24 cellular contexts compared by ENCODE assay signal in the genomic region with DNA sequence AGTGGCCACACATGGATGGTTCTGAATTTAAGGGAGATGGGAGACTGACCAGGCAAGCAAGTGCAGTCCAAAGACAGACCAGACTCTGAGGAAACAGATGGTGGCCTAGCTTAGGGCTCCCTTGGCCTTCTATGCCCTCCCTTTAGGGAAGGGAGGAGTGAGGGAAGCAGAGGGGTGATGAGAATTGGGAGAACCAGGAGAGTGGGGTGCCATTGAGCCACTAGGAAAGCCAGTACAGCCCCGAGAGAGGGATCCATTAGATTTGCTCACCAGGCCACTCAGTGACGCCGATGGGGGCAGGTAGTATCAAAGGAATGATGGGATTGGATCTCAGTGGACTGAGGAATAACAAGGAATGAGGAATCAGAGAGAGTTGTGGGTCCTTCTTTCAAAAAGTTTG. TPM values are rescaled to one million over a fixed set of nuclear protein-coding genes. Genes with fewer than 3 reads are reported as not detected.
DNase-seq lines count a peak whose midpoint lies in the region; ATAC-seq, FAIRE-seq and TF ChIP-seq lines count a peak whose summit lies in the region.
"Had no signal": no experiment of that assay in that cellular context is flagged by ENCODE, and none has a peak within 500 bp of the region (broad histone marks: within the 10 kb centered on the region; RNA-seq: fewer than 3 reads in every experiment).

No MANE protein-coding gene starts in this region.

- no peak for ATAC-seq in activated T-helper 17 cell treated with anti-CD3 and anti-CD28 coated beads, Interleukin-2, amount 50 U/mL, for 72 hours (replicated peaks)
- no peak for ATAC-seq in stimulated activated naive B cell treated with anti-CD40 and anti-IgM and Interleukin-4, amounts not matched to agents 10 μg/mL and 1 μg/mL and 100 μg/mL, for 72 hours (replicated peaks)
- ATAC-seq in activated CD4-positive, alpha-beta T cell treated with anti-CD3 and anti-CD28 coated beads for 36 hours, result no peak
- ATAC-seq: GM23338, HCT116 had no signal

- no peak overlapping the region for H3K18ac ChIP-seq in H1 (ENCODE audit: extremely low read depth, low read length)
- peak overlapping the region; percentile 72 for H3K18ac ChIP-seq in neuronal stem cell (ENCODE audit: low read length)

- H2BK12ac ChIP-seq in H1 (ENCODE audit: low read depth, low read length), result peak overlapping the region; percentile 39; the same call in 1 of the 2 replicates
- H2BK12ac ChIP-seq in neuronal stem cell (ENCODE audit: low read length), result no peak overlapping the region

- H2AFZ ChIP-seq in H1 (ENCODE audit: low read length), result no peak overlapping the region
- no peak overlapping the region for H2AFZ ChIP-seq in neuronal stem cell (ENCODE audit: low read length)

- no peaks in the 10 kb centered on the region for H3K36me3 Mint-ChIP-seq in activated T-helper 17 cell treated with anti-CD3 and anti-CD28 coated beads, Interleukin-2, amount 50 U/mL, for 72 hours (ENCODE audit: low read depth)
- peaks cover 6 to 8% of the 10 kb centered on the region in 2 donors for H3K36me3 Mint-ChIP-seq in stimulated activated naive B cell treated with anti-CD40 and anti-IgM and Interleukin-4, amounts not matched to agents 10 μg/mL and 1 μg/mL and 100 μg/mL, for 72 hours
- peaks cover 4% of the 10 kb centered on the region for H3K36me3 Mint-ChIP-seq in activated CD4-positive, alpha-beta T cell treated with anti-CD3 and anti-CD28 coated beads for 36 hours (ENCODE audit: low read depth)

- H2BK120ac ChIP-seq in H1 (replicated peaks; ENCODE audit: low read depth, low read length), result no peak overlapping the region
- no peak overlapping the region for H2BK120ac ChIP-seq in neuronal stem cell (ENCODE audit: low read depth, low read length)

- H3K4me2 ChIP-seq in H1 (ENCODE audit: insufficient read depth in 1 of 2, low read depth in 2 of 2, low read length in 2 of 2), result no peak overlapping the region
- no peak overlapping the region for H3K4me2 ChIP-seq in neuronal stem cell (ENCODE audit: insufficient read depth, low read length, poor library complexity, severe bottlenecking)
- H3K4me2 ChIP-seq: GM23338 had no signal

- H3K27me3 ChIP-seq in H1 (replicated peaks in 1 of 4; ENCODE audit: control insufficient read depth in 3 of 4, extremely low read depth in 1 of 4, insufficient read depth in 3 of 4, low read length in 3 of 4), result no peaks in the 10 kb centered on the region
- H3K27me3 ChIP-seq in neuronal stem cell (ENCODE audit: control insufficient read depth in 3 of 3, insufficient read depth in 3 of 3, low read depth in 1 of 3, low read length in 3 of 3), result peaks cover 0 to 15% (median 0%) of the 10 kb centered on the region in 3 experiments
- H3K27me3 ChIP-seq: BE2C had no signal

- no peak overlapping the region for H2BK20ac ChIP-seq in H1 (ENCODE audit: low read length)

- CTCF ChIA-PET in H1 (lab: Charles Lee; ENCODE audit: partially characterized antibody), result interaction anchor here (0.8 to 2.3 kb wide), 2 partner anchors 26 to 112 kb away, joined by 4 to 7 read pairs; no protein-coding TSS in a partner anchor
- CTCF ChIA-PET in activated CD4-positive, alpha-beta T cell treated with anti-CD3 and anti-CD28 coated beads for 36 hours (lab: Charles Lee), result interaction anchor here (1.1 kb wide), 1 partner anchor 11 kb away, joined by 4 read pairs; no protein-coding TSS in a partner anchor

- H3K9ac ChIP-seq in H1 (replicated peaks in 1 of 4; ENCODE audit: extremely low read depth in 1 of 4, low read depth in 3 of 4, low read length in 3 of 4), result no peak overlapping the region
- no peak overlapping the region for H3K9ac ChIP-seq in neuronal stem cell (ENCODE audit: low read depth, low read length, poor library complexity)

- H3K4me1 ChIP-seq in H1 (replicated peaks in 1 of 4; ENCODE audit: control insufficient read depth in 3 of 4, insufficient read depth in 4 of 4, low read length in 3 of 4), result no peaks in the 10 kb centered on the region
- H3K4me1 ChIP-seq in neuronal stem cell (ENCODE audit: control insufficient read depth in 2 of 2, insufficient read depth in 1 of 2, low read depth in 1 of 2, low read length in 2 of 2), result no peaks in the 10 kb centered on the region
- H3K4me1 ChIP-seq: BE2C, Caco-2 had no signal

- peaks cover 11% of the 10 kb centered on the region for H3K4me1 Mint-ChIP-seq in activated T-helper 17 cell treated with anti-CD3 and anti-CD28 coated beads, Interleukin-2, amount 50 U/mL, for 72 hours
- peaks cover 38 to 61% of the 10 kb centered on the region in 2 donors for H3K4me1 Mint-ChIP-seq in stimulated activated naive B cell treated with anti-CD40 and anti-IgM and Interleukin-4, amounts not matched to agents 10 μg/mL and 1 μg/mL and 100 μg/mL, for 72 hours
- H3K4me1 Mint-ChIP-seq in activated CD4-positive, alpha-beta T cell treated with anti-CD3 and anti-CD28 coated beads for 36 hours, result peaks cover 32% of the 10 kb centered on the region
- H3K4me1 Mint-ChIP-seq: GM23338 had no signal

- H3K27ac Mint-ChIP-seq in activated T-helper 17 cell treated with anti-CD3 and anti-CD28 coated beads, Interleukin-2, amount 50 U/mL, for 72 hours, result peak overlapping the region; percentile 21
- peak overlapping the region; percentile 52 for H3K27ac Mint-ChIP-seq in stimulated activated naive B cell treated with anti-CD40 and anti-IgM and Interleukin-4, amounts not matched to agents 10 μg/mL and 1 μg/mL and 100 μg/mL, for 72 hours
- H3K27ac Mint-ChIP-seq in activated CD4-positive, alpha-beta T cell treated with anti-CD3 and anti-CD28 coated beads for 36 hours, result no peak overlapping the region
- H3K27ac Mint-ChIP-seq: CD4-positive, alpha-beta T cell; GM23338; HFFc6 had no signal

- no peak overlapping the region for H3K23ac ChIP-seq in H1 (ENCODE audit: insufficient read length)
- no peak overlapping the region for H3K23ac ChIP-seq in neuronal stem cell (ENCODE audit: low read depth, low read length, poor library complexity)

- TF ChIP-seq EP300 in H1 (IDR thresholded peaks at IDR 0.05; ENCODE audit: borderline replicate concordance in 1 of 2, low read depth in 2 of 2, low read length in 2 of 2), result no peak

- H4K8ac ChIP-seq in H1 (ENCODE audit: extremely low read depth, insufficient read depth, low read length) (no peak overlapping the region), neuronal stem cell (ENCODE audit: low read depth, low read length) (no peak overlapping the region)

- TF ChIP-seq POLR2A in H1 (IDR thresholded peaks at IDR 0.05; ENCODE audit: control extremely low read depth in 1 of 2, low read depth in 2 of 2, low read length in 2 of 2), result no peak

- no peak for TF ChIP-seq RAD21 in H1 (IDR thresholded peaks at IDR 0.05 in 1 of 2, conservative IDR thresholded peaks at IDR 0.05 in 1 of 2; ENCODE audit: low read depth in 2 of 2, low read length in 2 of 2)

- H4K91ac ChIP-seq in H1 (replicated peaks; ENCODE audit: insufficient read length, low read length), result no peak overlapping the region
- no peak overlapping the region for H4K91ac ChIP-seq in neuronal stem cell (ENCODE audit: low read depth, low read length, poor library complexity)

- no peak overlapping the region for H3K4me3 ChIP-seq in H1 (ENCODE audit: extremely low read depth in 1 of 4, insufficient read depth in 2 of 4, low read depth in 3 of 4, low read length in 4 of 4)
- H3K4me3 ChIP-seq in neuronal stem cell (ENCODE audit: low read length in 2 of 2), result no peak overlapping the region
- H3K4me3 ChIP-seq: GM23338 had no signal

- H2BK5ac ChIP-seq in H1 (ENCODE audit: low read depth, low read length) (no peak overlapping the region), neuronal stem cell (ENCODE audit: low read length) (peak overlapping the region; percentile 49)

- WGBS in H1 (ENCODE audit: extremely low coverage in 1 of 2, insufficient coverage in 1 of 2, insufficient read length in 1 of 2, insufficient replicate concordance in 2 of 2, low coverage in 1 of 2, low lambda C conversion rate in 2 of 2, missing lambda C conversion rate in 1 of 2), 2 experiments, result 50% methylated on average over 3 of the region's 3 CpGs; no CpG with 5 or more reads in 1 of the 2 experiments
- WGBS in neuronal stem cell (ENCODE audit: extremely low coverage in 2 of 2, insufficient read length in 2 of 2, insufficient replicate concordance in 1 of 2), 2 donors, result no CpG with 5 or more reads among the region's 3 CpGs

- H3K79me1 ChIP-seq in H1 (ENCODE audit: low read depth, low read length) (no peaks in the 10 kb centered on the region), neuronal stem cell (ENCODE audit: low read depth, low read length) (no peaks in the 10 kb centered on the region)

- intact Hi-C loops in activated CD4-positive, alpha-beta T cell treated with anti-CD3 and anti-CD28 coated beads for 36 hours (cut with DNase I, micrococcal nuclease), result loop anchor here in 1 of 2 experiments (5.0 kb wide), 1 partner anchor 37 kb away; no protein-coding TSS in a partner anchor

- H2AK5ac ChIP-seq in H1 (ENCODE audit: low read depth, low read length) (no peak overlapping the region), neuronal stem cell (ENCODE audit: low read depth, low read length) (no peak overlapping the region)

- H4K5ac ChIP-seq in H1 (ENCODE audit: insufficient read length, low read depth, low read length), result no peak overlapping the region

- TF ChIP-seq CTCF in H1 (IDR thresholded peaks at IDR 0.05; ENCODE audit: control extremely low read depth in 1 of 3, insufficient read depth in 1 of 3, low read depth in 1 of 3, low read length in 3 of 3), result no peak

- H2BK15ac ChIP-seq in H1 (ENCODE audit: low read length), result no peak overlapping the region
- H2BK15ac ChIP-seq in neuronal stem cell (ENCODE audit: low read length), result no peak overlapping the region

- H3K4ac ChIP-seq in H1 (replicated peaks; ENCODE audit: insufficient read length, low read depth, low read length) (no peak overlapping the region), neuronal stem cell (ENCODE audit: low read length) (no peak overlapping the region)

- no peaks in the 10 kb centered on the region for H3K79me2 ChIP-seq in H1 (ENCODE audit: control insufficient read depth in 1 of 2, insufficient read depth in 2 of 2, low read length in 2 of 2)

- no peak overlapping the region for H3K27ac ChIP-seq in H1 (ENCODE audit: low read depth, low read length)
- no peak overlapping the region for H3K27ac ChIP-seq in neuronal stem cell (replicated peaks; ENCODE audit: low read length)
- H3K27ac ChIP-seq: HL-60 had no signal

- no peaks in the 10 kb centered on the region for H3K9me3 Mint-ChIP-seq in activated T-helper 17 cell treated with anti-CD3 and anti-CD28 coated beads, Interleukin-2, amount 50 U/mL, for 72 hours
- H3K9me3 Mint-ChIP-seq in stimulated activated naive B cell treated with anti-CD40 and anti-IgM and Interleukin-4, amounts not matched to agents 10 μg/mL and 1 μg/mL and 100 μg/mL, for 72 hours, result peaks cover 0 to 2% of the 10 kb centered on the region in 2 donors
- no peaks in the 10 kb centered on the region for H3K9me3 Mint-ChIP-seq in activated CD4-positive, alpha-beta T cell treated with anti-CD3 and anti-CD28 coated beads for 36 hours (ENCODE audit: low read depth)
- H3K9me3 Mint-ChIP-seq: CD4-positive, alpha-beta T cell; GM23338; HFFc6 had no signal

- no peaks in the 10 kb centered on the region for H3K27me3 Mint-ChIP-seq in activated T-helper 17 cell treated with anti-CD3 and anti-CD28 coated beads, Interleukin-2, amount 50 U/mL, for 72 hours
- no peaks in the 10 kb centered on the region for H3K27me3 Mint-ChIP-seq in stimulated activated naive B cell treated with anti-CD40 and anti-IgM and Interleukin-4, amounts not matched to agents 10 μg/mL and 1 μg/mL and 100 μg/mL, for 72 hours
- no peaks in the 10 kb centered on the region for H3K27me3 Mint-ChIP-seq in activated CD4-positive, alpha-beta T cell treated with anti-CD3 and anti-CD28 coated beads for 36 hours
- H3K27me3 Mint-ChIP-seq: CD4-positive, alpha-beta T cell had no signal

- POLR2A ChIA-PET in H1 (lab: Charles Lee; ENCODE audit: partially characterized antibody), result no interaction called here
- POLR2A ChIA-PET in activated CD4-positive, alpha-beta T cell treated with anti-CD3 and anti-CD28 coated beads for 36 hours (lab: Charles Lee), result no interaction called here

- H3K56ac ChIP-seq in H1 (replicated peaks; ENCODE audit: insufficient read length, low read depth, low read length), result no peak overlapping the region

- FAIRE-seq in H1 (lab: Jason Lieb, UNC) (no peak), frontal cortex (lab: Jason Lieb, UNC) (no peak)
- FAIRE-seq: A204.1, D721Med, G401.6, GM12891, GM19239, HTR-8/SVneo had no signal

- no peaks in the 10 kb centered on the region for H4K20me1 ChIP-seq in H1 (replicated peaks in 1 of 2; ENCODE audit: control insufficient read depth in 1 of 2, insufficient read depth in 2 of 2, low read length in 2 of 2)

- no peaks in the 10 kb centered on the region for H3K9me3 ChIP-seq in H1 (ENCODE audit: insufficient read depth in 2 of 2, low read depth in 1 of 2, low read length in 1 of 2)
- peaks cover 0 to 2% of the 10 kb centered on the region in 2 donors for H3K9me3 ChIP-seq in neuronal stem cell (replicated peaks in 1 of 2; ENCODE audit: control insufficient read depth in 2 of 2, insufficient read depth in 1 of 2, low read depth in 1 of 2, low read length in 2 of 2)
- H3K9me3 ChIP-seq: BE2C, Caco-2 had no signal

- H3K36me3 ChIP-seq in H1 (ENCODE audit: control insufficient read depth in 2 of 4, insufficient read depth in 4 of 4, low read length in 3 of 4) (no peaks in the 10 kb centered on the region), neuronal stem cell (replicated peaks in 1 of 2; ENCODE audit: control insufficient read depth in 2 of 2, insufficient read depth in 2 of 2, low read length in 2 of 2) (no peaks in the 10 kb centered on the region)
- H3K36me3 ChIP-seq: BE2C had no signal

- H3K4me3 Mint-ChIP-seq in activated T-helper 17 cell treated with anti-CD3 and anti-CD28 coated beads, Interleukin-2, amount 50 U/mL, for 72 hours, result no peak overlapping the region
- H3K4me3 Mint-ChIP-seq in stimulated activated naive B cell treated with anti-CD40 and anti-IgM and Interleukin-4, amounts not matched to agents 10 μg/mL and 1 μg/mL and 100 μg/mL, for 72 hours, result no peak overlapping the region
- no peak overlapping the region for H3K4me3 Mint-ChIP-seq in activated CD4-positive, alpha-beta T cell treated with anti-CD3 and anti-CD28 coated beads for 36 hours
- H3K4me3 Mint-ChIP-seq: CD4-positive, alpha-beta T cell; GM23338; HFFc6 had no signal

- DNase-seq in H1 (ENCODE audit: low read depth in 1 of 2, low spot score in 2 of 2) (no peak), neuronal stem cell (ENCODE audit: low spot score) (no peak), SW 1271 (lab: John Stamatoyannopoulos, UW) (no peak), frontal cortex (ENCODE audit: low spot score in 2 of 2) (no peak)
- no peak for DNase-seq in stimulated activated naive B cell treated with anti-CD40 and anti-IgM and Interleukin-4, amounts not matched to agents 10 μg/mL and 1 μg/mL and 100 μg/mL, for 72 hours
- no peak for DNase-seq in activated CD4-positive, alpha-beta T cell treated with anti-CD3 and anti-CD28 coated beads for 36 hours
- DNase-seq: ACHN; BE2C; C1 segment of cervical spinal cord; Caco-2; CD4-positive, alpha-beta T cell; H7; HFFc6; IMR-90 had no signal

- H3K23me2 ChIP-seq in H1 (ENCODE audit: low read depth, low read length), result no peaks in the 10 kb centered on the region; the same call in 1 of the 2 replicates

- H3K14ac ChIP-seq in H1 (ENCODE audit: insufficient read length), result no peak overlapping the region
- H3K14ac ChIP-seq in neuronal stem cell (ENCODE audit: low read length), result no peak overlapping the region

RNA-seq across cellular contexts. Expression of a gene that starts 30.4 kb away (rescaled TPM):
- total RNA-seq in activated T-helper 17 cell treated with anti-CD3 and anti-CD28 coated beads, Interleukin-2, amount 50 U/mL, for 72 hours, result 10 to 100 TPM; 55.2 to 56.7 TPM
- 43.4 and 46.0 TPM in 2 replicates for total RNA-seq in H1 (2021; fragmentation: NEBNext Ultra II Directional; extraction: Animal tissue kit (Norgen Biotek cat#: 25700))
- polyA plus RNA-seq in H1 (2011; rRNA removed), result 26.8 and 36.2 TPM in 2 replicates
- 28.7 TPM for polyA plus RNA-seq in H1 (2011; cell fraction: cytosol; rRNA removed)
- polyA plus RNA-seq in H1 (2011; cell fraction: nucleus; rRNA removed), result 69.0 TPM
- polyA plus RNA-seq in H1 (2012, experiment 1 of 2), result 34.4 to 51.7 TPM (median 38.0 TPM) in 4 replicates
- 2.4 TPM for polyA plus RNA-seq in H1 (2012, experiment 2 of 2)
- polyA plus RNA-seq in H1 (2013, experiment 1 of 2), result 15.3 TPM
- polyA plus RNA-seq in H1 (2013, experiment 2 of 2), result 12.6 TPM
- 65.5 and 98.2 TPM in 2 replicates for polyA minus RNA-seq in H1 (2011; rRNA and poly(A)+ RNA removed)
- polyA minus RNA-seq in H1 (2011; cell fraction: cytosol; rRNA and poly(A)+ RNA removed), result 56.9 TPM
- polyA minus RNA-seq in H1 (2011; cell fraction: nucleus; rRNA and poly(A)+ RNA removed), result 87.7 TPM
- polyA plus RNA-seq in neuronal stem cell (2013, experiment 1 of 2), result 10.5 TPM
- polyA plus RNA-seq in neuronal stem cell (2013, experiment 2 of 2), result 13.5 TPM
- total RNA-seq in activated CD4-positive, alpha-beta T cell treated with anti-CD3 and anti-CD28 coated beads for 36 hours, result 10 to 100 TPM; 62.8 to 66.0 TPM
- total RNA-seq in frontal cortex, result 179 TPM
